ENCODE assay signal across 10 cellular contexts in the genomic region with DNA sequence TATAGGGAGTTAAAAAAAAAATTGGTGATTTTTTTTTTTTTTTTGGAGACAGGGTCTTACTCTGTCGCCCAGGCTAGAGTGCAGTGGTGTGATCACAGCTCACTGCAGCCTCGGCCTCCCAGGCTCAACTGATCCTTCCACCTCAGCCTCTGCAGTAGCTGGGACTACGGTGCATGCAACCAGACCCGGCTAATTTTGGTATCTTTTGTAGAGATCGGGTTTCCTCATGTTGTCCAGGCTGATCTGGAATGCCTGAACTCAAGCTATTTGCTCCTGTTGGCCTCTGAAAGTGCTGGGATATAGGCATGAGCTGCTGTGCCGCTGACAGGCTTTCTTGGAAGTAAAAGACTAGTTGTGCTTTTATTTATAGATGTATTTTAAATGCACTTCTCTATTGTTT. TPM values are rescaled to one million over a fixed set of nuclear protein-coding genes. Genes with fewer than 3 reads are reported as not detected.
DNase-seq lines count a peak whose midpoint lies in the region; ATAC-seq and TF ChIP-seq lines count a peak whose summit lies in the region.
"Had no signal": no experiment of that assay in that cellular context is flagged by ENCODE, and none has a peak within 500 bp of the region (broad histone marks: within the 10 kb centered on the region; RNA-seq: fewer than 3 reads in every experiment).

No MANE protein-coding gene starts in this region.

- in situ Hi-C loops in HAP-1 (cut with MboI; ENCODE audit: low sequenced_read_pairs) = no loop called here

- H3K27ac Mint-ChIP-seq in activated naive CD8-positive, alpha-beta T cell = peak overlapping the region; percentile 85

- no peak for ATAC-seq in thoracic aorta (ENCODE audit: insufficient number of reproducible peaks, low FRiP score, low read depth)
- ATAC-seq: upper lobe of right lung had no signal

- H3K27me3 ChIP-seq in left ventricle myocardium inferior (ENCODE audit: low read depth) (no peaks in the 10 kb centered on the region), right atrium auricular region (no peaks in the 10 kb centered on the region), muscle layer of colon (ENCODE audit: control insufficient read depth in 1 of 2, insufficient read depth in 2 of 2, low read length in 2 of 2) (no peaks in the 10 kb centered on the region), thoracic aorta (replicated peaks; ENCODE audit: insufficient read depth) (no peaks in the 10 kb centered on the region), HAP-1 (ENCODE audit: low read depth) (no peaks in the 10 kb centered on the region)
- H3K27me3 ChIP-seq: upper lobe of right lung had no signal

- H3K27ac ChIP-seq in left ventricle myocardium inferior (replicated peaks) (peak overlapping the region; percentile 49), right atrium auricular region (peak overlapping the region in 1 of 2 donors; percentile 6), muscle layer of colon (ENCODE audit: low read depth, low read length) (peak overlapping the region; percentile 48), thoracic aorta (no peak overlapping the region)
- H3K27ac ChIP-seq: upper lobe of right lung had no signal

- no peaks in the 10 kb centered on the region for H3K9me3 ChIP-seq in left ventricle myocardium inferior (replicated peaks)
- H3K9me3 ChIP-seq in right atrium auricular region = no peaks in the 10 kb centered on the region
- no peaks in the 10 kb centered on the region for H3K9me3 ChIP-seq in muscle layer of colon (ENCODE audit: low read length)
- H3K9me3 ChIP-seq in thoracic aorta = no peaks in the 10 kb centered on the region
- H3K9me3 ChIP-seq in HAP-1 = no peaks in the 10 kb centered on the region
- H3K9me3 ChIP-seq: upper lobe of right lung had no signal

- no peaks in the 10 kb centered on the region for H3K27me3 Mint-ChIP-seq in activated naive CD8-positive, alpha-beta T cell

- peaks cover 68% of the 10 kb centered on the region for H3K4me1 Mint-ChIP-seq in activated naive CD8-positive, alpha-beta T cell (ENCODE audit: low read depth)

- DNase-seq in left ventricle myocardium inferior (no peak), right atrium auricular region (ENCODE audit: low spot score) (no peak), thoracic aorta (ENCODE audit: low spot score) (no peak), HUDEP-2 (lab: John Stamatoyannopoulos, UW; ENCODE audit: unreplicated experiment in 76 of 76) (no peak), GDM1 (lab: John Stamatoyannopoulos, UW) (no peak), HAP-1 (ENCODE audit: low spot score in 2 of 2) (no peak)
- DNase-seq: NCI-H2227 treated with DMSO at 0.1 percent for 48 hours, upper lobe of right lung had no signal

- peaks cover 7% of the 10 kb centered on the region for H3K36me3 ChIP-seq in left ventricle myocardium inferior
- no peaks in the 10 kb centered on the region for H3K36me3 ChIP-seq in right atrium auricular region
- no peaks in the 10 kb centered on the region for H3K36me3 ChIP-seq in muscle layer of colon (ENCODE audit: insufficient read depth, low read length)
- no peaks in the 10 kb centered on the region for H3K36me3 ChIP-seq in thoracic aorta
- peaks cover 14% of the 10 kb centered on the region for H3K36me3 ChIP-seq in HAP-1 (replicated peaks)

- TF ChIP-seq CTCF in left ventricle myocardium inferior (IDR thresholded peaks at IDR 0.05; ENCODE audit: borderline replicate concordance) (no peak), right atrium auricular region (IDR thresholded peaks at IDR 0.05) (no peak), thoracic aorta (IDR thresholded peaks at IDR 0.05) (no peak)

- H3K36me3 Mint-ChIP-seq in activated naive CD8-positive, alpha-beta T cell = peaks cover 4% of the 10 kb centered on the region

- no peak overlapping the region for H3K9ac ChIP-seq in muscle layer of colon (ENCODE audit: low read length)

- intact Hi-C loops in left ventricle myocardium inferior (cut with micrococcal nuclease) = no loop called here

- no peaks in the 10 kb centered on the region for H3K9me3 Mint-ChIP-seq in activated naive CD8-positive, alpha-beta T cell (ENCODE audit: low read depth)

- H3K4me3 Mint-ChIP-seq in activated naive CD8-positive, alpha-beta T cell = peak overlapping the region; percentile 78

- peak overlapping the region; percentile 43 for H3K4me3 ChIP-seq in left ventricle myocardium inferior
- H3K4me3 ChIP-seq in right atrium auricular region = no peak overlapping the region
- no peak overlapping the region for H3K4me3 ChIP-seq in muscle layer of colon (ENCODE audit: low read depth in 1 of 2, low read length in 2 of 2)
- H3K4me3 ChIP-seq in thoracic aorta = peak overlapping the region; percentile 40
- H3K4me3 ChIP-seq in HAP-1 = no peak overlapping the region
- H3K4me3 ChIP-seq: upper lobe of right lung had no signal

- H3K4me1 ChIP-seq in left ventricle myocardium inferior (peaks cover 80% of the 10 kb centered on the region), right atrium auricular region (peaks cover 0 to 59% of the 10 kb centered on the region in 2 donors), muscle layer of colon (ENCODE audit: insufficient read depth, low read length) (peaks cover 45% of the 10 kb centered on the region), thoracic aorta (ENCODE audit: control insufficient read depth in 1 of 2, low read depth in 2 of 2) (peaks cover 57 to 65% of the 10 kb centered on the region in 2 donors), HAP-1 (peaks cover 13% of the 10 kb centered on the region)

RNA-seq across cellular contexts. Expression of gene CDC42, which starts 3.0 kb away (rescaled TPM):
- total RNA-seq in left ventricle myocardium inferior (126 TPM), right atrium auricular region (100 to 1,000 TPM; 144 to 147 TPM), thoracic aorta (100 to 1,000 TPM; 156 to 187 TPM)

RNA-seq across cellular contexts. Expression of gene CELA3A, which starts 54.0 kb away (rescaled TPM):
- total RNA-seq in left ventricle myocardium inferior = not detected
- total RNA-seq in right atrium auricular region = not detected
- 1 to 10 TPM; 2.0 to 6.6 TPM for total RNA-seq in thoracic aorta
- total RNA-seq: upper lobe of right lung had no signal

Comparison
In these comparisons a context has a peak if more than half of its experiments do, and no peak if none do; other contexts are left out.
1. H3K4me3 ChIP-seq: peak in left ventricle myocardium inferior (single experiment) and thoracic aorta (single experiment); none in right atrium auricular region (0 of 2), muscle layer of colon (0 of 2) and HAP-1 (single experiment).
2. H3K27ac ChIP-seq: peak in left ventricle myocardium inferior (single experiment) and muscle layer of colon (single experiment); none in thoracic aorta (0 of 2).